In the genomic region with DNA sequence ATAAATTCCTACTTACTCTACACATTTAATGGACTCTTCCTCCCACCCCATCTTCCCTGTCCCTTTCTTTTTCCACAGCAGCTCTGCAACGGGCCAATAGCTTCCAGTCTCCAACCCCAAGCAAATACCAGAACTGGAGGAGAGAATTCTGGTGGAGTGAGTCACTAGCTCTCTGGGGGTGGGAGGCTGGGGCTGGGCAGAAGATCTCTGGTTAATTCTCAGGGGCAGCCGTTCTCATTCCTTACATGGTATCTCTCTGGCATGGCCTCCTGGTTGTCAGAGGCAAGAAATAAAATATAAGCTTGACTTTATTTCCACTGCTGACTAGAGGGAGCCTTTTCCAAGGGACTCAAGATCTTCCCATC, we compare ENCODE assay signal across 10 cellular contexts.
DNase-seq lines count a peak whose midpoint lies in the region; ATAC-seq and TF ChIP-seq lines count a peak whose summit lies in the region.
"Had no signal": no experiment of that assay in that cellular context is flagged by ENCODE, and none has a peak within 500 bp of the region (broad histone marks: within the 10 kb centered on the region; RNA-seq: fewer than 3 reads in every experiment).

No MANE protein-coding gene starts in this region.

- DNase-seq in HPDE6-E6E7 (ENCODE audit: extremely low spot score) (peak; percentile 67), MCF 10A (ENCODE audit: unreplicated experiment) (peak; percentile 87), kidney epithelial cell (ENCODE audit: low read depth) (peak; percentile 89), tibial nerve (ENCODE audit: low spot score in 2 of 2) (peak in 1 of 2 donors; percentile 48), GDM1 (lab: John Stamatoyannopoulos, UW) (no peak), NCI-H2196 treated with DMSO at 0.1 percent for 48 hours (lab: John Stamatoyannopoulos, UW; ENCODE audit: unreplicated experiment) (no peak), D341Med (ENCODE audit: low spot score) (no peak)
- no peak for DNase-seq in activated CD8-positive, alpha-beta T cell treated with anti-CD3 and anti-CD28 coated beads, Interleukin-2, amount 10 ng/mL, durations not matched to agents 7 days and 5 days

- H3K27ac Mint-ChIP-seq in MCF 10A (ENCODE audit: low read depth, unreplicated experiment) = peak overlapping the region; percentile 20
- H3K27ac Mint-ChIP-seq in activated CD8-positive, alpha-beta T cell treated with anti-CD3 and anti-CD28 coated beads, Interleukin-2, amount 10 ng/mL, durations not matched to agents 7 days and 5 days = no peak overlapping the region
- H3K27ac Mint-ChIP-seq: activated naive CD4-positive, alpha-beta T cell treated with anti-CD3 and anti-CD28 coated beads, Interleukin-2, amount 50 U/mL, for 24 hours had no signal

- peak overlapping the region; percentile 37 to 88 (median 72) for H3K27ac ChIP-seq in tibial nerve
- H3K27ac ChIP-seq: parathyroid adenoma had no signal

- H3K9me3 ChIP-seq in tibial nerve = no peaks in the 10 kb centered on the region

- BruUV-seq in MCF 10A (replicated peaks; lab: Mats Ljungman, UMichigan) = no TSS peak

- TF ChIP-seq CTCF in MCF 10A (IDR thresholded peaks at IDR 0.05; ENCODE audit: unreplicated experiment) (no peak), kidney epithelial cell (IDR thresholded peaks at IDR 0.05; ENCODE audit: insufficient read depth, low read length, poor library complexity, severe bottlenecking) (no peak), tibial nerve (IDR thresholded peaks at IDR 0.05) (no peak)

- ATAC-seq in activated CD8-positive, alpha-beta T cell treated with anti-CD3 and anti-CD28 coated beads, Interleukin-2, amount 10 ng/mL, durations not matched to agents 7 days and 5 days = no peak

- no peak for TF ChIP-seq POLR2A in tibial nerve (IDR thresholded peaks at IDR 0.05)

- 10 to 16% methylated on average over 2 of the region's 2 CpGs for WGBS in tibial nerve, 2 donors

- CTCF ChIA-PET in MCF 10A (lab: Yijun Ruan, JAX) = interaction anchor here (0.6 to 16.6 kb wide), 15 partner anchors 17 to 866 kb away, joined by 3 to 314 read pairs (median 3); no protein-coding TSS in a partner anchor
- CTCF ChIA-PET in activated CD8-positive, alpha-beta T cell treated with anti-CD3 and anti-CD28 coated beads, Interleukin-2, amount 10 ng/mL, durations not matched to agents 7 days and 5 days (lab: Charles Lee) = interaction anchor here (0.8 to 17.3 kb wide), 6 partner anchors 9 to 601 kb away, joined by 3 to 401 read pairs (median 7); no protein-coding TSS in a partner anchor

- intact Hi-C loops in MCF 10A (cut with micrococcal nuclease) = loop anchor here (5.0 kb wide), 2 partner anchors 45 to 675 kb away; no protein-coding TSS in a partner anchor

- no peak for TF ChIP-seq EP300 in tibial nerve (IDR thresholded peaks at IDR 0.05)

- H3K27me3 ChIP-seq in kidney epithelial cell (ENCODE audit: control insufficient read depth, insufficient read depth, low read length) (no peaks in the 10 kb centered on the region), tibial nerve (no peaks in the 10 kb centered on the region)

- H3K9me3 Mint-ChIP-seq in MCF 10A (ENCODE audit: unreplicated experiment) = no peaks in the 10 kb centered on the region
- no peaks in the 10 kb centered on the region for H3K9me3 Mint-ChIP-seq in activated CD8-positive, alpha-beta T cell treated with anti-CD3 and anti-CD28 coated beads, Interleukin-2, amount 10 ng/mL, durations not matched to agents 7 days and 5 days (ENCODE audit: insufficient read depth)
- H3K9me3 Mint-ChIP-seq: activated naive CD4-positive, alpha-beta T cell treated with anti-CD3 and anti-CD28 coated beads, Interleukin-2, amount 50 U/mL, for 24 hours had no signal

- no peaks in the 10 kb centered on the region for H3K27me3 Mint-ChIP-seq in MCF 10A (ENCODE audit: insufficient read depth, unreplicated experiment)
- peaks cover 3% of the 10 kb centered on the region for H3K27me3 Mint-ChIP-seq in activated CD8-positive, alpha-beta T cell treated with anti-CD3 and anti-CD28 coated beads, Interleukin-2, amount 10 ng/mL, durations not matched to agents 7 days and 5 days (ENCODE audit: low read depth)
- H3K27me3 Mint-ChIP-seq: activated naive CD4-positive, alpha-beta T cell treated with anti-CD3 and anti-CD28 coated beads, Interleukin-2, amount 50 U/mL, for 24 hours had no signal

- POLR2A ChIA-PET in MCF 10A (lab: Yijun Ruan, JAX) = interaction anchor here (0.6 to 1.4 kb wide), 3 partner anchors 90 to 556 kb away, joined by 3 to 4 read pairs (median 3); a partner anchor contains a TSS
- POLR2A ChIA-PET in activated CD8-positive, alpha-beta T cell treated with anti-CD3 and anti-CD28 coated beads, Interleukin-2, amount 10 ng/mL, durations not matched to agents 7 days and 5 days (lab: Charles Lee) = no interaction called here

- H3K4me1 Mint-ChIP-seq in MCF 10A (ENCODE audit: insufficient read depth, unreplicated experiment) = peaks cover 47% of the 10 kb centered on the region
- peaks cover 18% of the 10 kb centered on the region for H3K4me1 Mint-ChIP-seq in activated CD8-positive, alpha-beta T cell treated with anti-CD3 and anti-CD28 coated beads, Interleukin-2, amount 10 ng/mL, durations not matched to agents 7 days and 5 days (ENCODE audit: low read depth)

- peaks cover 0 to 44% (median 16%) of the 10 kb centered on the region in 4 donors for H3K4me1 ChIP-seq in tibial nerve
- H3K4me1 ChIP-seq: parathyroid adenoma had no signal

- H3K36me3 ChIP-seq in kidney epithelial cell (ENCODE audit: control insufficient read depth, insufficient read depth, low read length) (no peaks in the 10 kb centered on the region), tibial nerve (no peaks in the 10 kb centered on the region)

- peaks cover 6% of the 10 kb centered on the region for H3K36me3 Mint-ChIP-seq in MCF 10A (ENCODE audit: insufficient read depth, unreplicated experiment)
- H3K36me3 Mint-ChIP-seq in activated CD8-positive, alpha-beta T cell treated with anti-CD3 and anti-CD28 coated beads, Interleukin-2, amount 10 ng/mL, durations not matched to agents 7 days and 5 days (ENCODE audit: low read depth) = no peaks in the 10 kb centered on the region
- H3K36me3 Mint-ChIP-seq: activated naive CD4-positive, alpha-beta T cell treated with anti-CD3 and anti-CD28 coated beads, Interleukin-2, amount 50 U/mL, for 24 hours had no signal

- H3K4me3 ChIP-seq in kidney epithelial cell (ENCODE audit: low read depth, low read length) = no peak overlapping the region
- H3K4me3 ChIP-seq in tibial nerve = no peak overlapping the region

- H3K4me3 Mint-ChIP-seq in MCF 10A (ENCODE audit: unreplicated experiment) = peak overlapping the region; percentile 26
- H3K4me3 Mint-ChIP-seq in activated CD8-positive, alpha-beta T cell treated with anti-CD3 and anti-CD28 coated beads, Interleukin-2, amount 10 ng/mL, durations not matched to agents 7 days and 5 days = no peak overlapping the region
- H3K4me3 Mint-ChIP-seq: activated naive CD4-positive, alpha-beta T cell treated with anti-CD3 and anti-CD28 coated beads, Interleukin-2, amount 50 U/mL, for 24 hours had no signal

Comparison
In these comparisons a context has a peak if more than half of its experiments do, and no peak if none do; other contexts are left out.
1. DNase-seq: peak in HPDE6-E6E7 (single experiment), MCF 10A (single experiment) and kidney epithelial cell (single experiment); none in GDM1 (single experiment), NCI-H2196 treated with DMSO at 0.1 percent for 48 hours (single experiment), D341Med (single experiment) and activated CD8-positive, alpha-beta T cell treated with anti-CD3 and anti-CD28 coated beads, Interleukin-2, amount 10 ng/mL, durations not matched to agents 7 days and 5 days (single experiment).